27 cellular contexts compared by ENCODE assay signal in genomic region chr4:181193162-181193930, GRCh38.
"Had no signal": no experiment of that assay in that cellular context is flagged by ENCODE, and none has a peak within 500 bp of the region (broad histone marks: within the 10 kb centered on the region; RNA-seq: fewer than 3 reads in every experiment).

No MANE protein-coding gene starts in this region.

- H3K9me3 ChIP-seq: esophagus muscularis mucosa, heart right ventricle, left lung, mucosa of descending colon, pancreas, prostate gland, tibial nerve had no signal

- H3K36me3 Mint-ChIP-seq: activated naive CD4-positive, alpha-beta T cell treated with anti-CD3 and anti-CD28 coated beads, Interleukin-2, amount 50 U/mL, for 72 hours; natural killer cell treated with Interleukin-12 subunit alpha and Interleukin-12 subunit beta and Interleukin-15 and Interleukin-18, amount 100 ng/mL, for 72 hours had no signal

- H3K4me1 ChIP-seq: esophagus muscularis mucosa, heart right ventricle, left lung, pancreas, prostate gland had no signal

- ATAC-seq: activated CD4-positive, alpha-beta T cell treated with anti-CD3 and anti-CD28 coated beads for 36 hours; activated naive CD4-positive, alpha-beta T cell treated with anti-CD3 and anti-CD28 coated beads, Interleukin-2, amount 50 U/mL, for 72 hours; activated T-cell treated with anti-CD3 and anti-CD28 coated beads, Interleukin-2, amount 50 U/mL, for 72 hours; heart right ventricle; left lung; mucosa of descending colon; natural killer cell treated with Interleukin-12 subunit alpha and Interleukin-12 subunit beta and Interleukin-15 and Interleukin-18, amount 100 ng/mL, for 72 hours; pancreas had no signal

- H3K27me3 ChIP-seq: brain microvascular endothelial cell, esophagus muscularis mucosa, heart right ventricle, left lung, pancreas, tibial nerve had no signal

- H3K36me3 ChIP-seq: brain microvascular endothelial cell, esophagus muscularis mucosa, heart right ventricle, left lung, pancreas, prostate gland, tibial nerve had no signal

- H3K27me3 Mint-ChIP-seq: natural killer cell treated with Interleukin-12 subunit alpha and Interleukin-12 subunit beta and Interleukin-15 and Interleukin-18, amount 100 ng/mL, for 72 hours had no signal

- H3K9me3 Mint-ChIP-seq: natural killer cell treated with Interleukin-12 subunit alpha and Interleukin-12 subunit beta and Interleukin-15 and Interleukin-18, amount 100 ng/mL, for 72 hours; T-helper 2 cell treated with Interferon-gamma antibody and Interleukin-4, amounts not matched to agents 5 μg/mL and 100 μg/mL, for 36 hours had no signal

- DNase-seq: activated CD4-positive, alpha-beta T cell treated with anti-CD3 and anti-CD28 coated beads for 36 hours; activated CD4-positive, alpha-beta T cell treated with anti-CD3 and anti-CD28 coated beads, Interleukin-2, amount 50 U/mL, for 4 hours; activated CD4-positive, CD25-positive, alpha-beta regulatory T cell; activated naive CD4-positive, alpha-beta T cell; activated T-cell treated with anti-CD3 and anti-CD28 coated beads for 4 hours; activated T-cell treated with anti-CD3 and anti-CD28 coated beads, Interleukin-2, amount 50 U/mL, for 72 hours; anterior cingulate cortex; brain microvascular endothelial cell; foreskin melanocyte; heart right ventricle; kidney glomerular epithelial cell; left lung; mucosa of descending colon; nucleus accumbens; pancreas; stimulated activated CD4-positive, alpha-beta T cell treated with anti-CD3 and anti-CD28 coated beads, Interleukin-15, amount 100 ng/mL, for 24 hours; stimulated activated CD4-positive, alpha-beta T cell treated with anti-CD3 and anti-CD28 coated beads, Interleukin-2, amount 100 ng/mL, for 24 hours; stimulated activated naive CD4-positive, alpha-beta T cell; T-helper 1 cell had no signal

- H3K4me3 ChIP-seq: esophagus muscularis mucosa, heart right ventricle, left lung, lung, mucosa of descending colon, pancreas, prostate gland, smooth muscle cell, tibial nerve had no signal

- H3K4me3 Mint-ChIP-seq: activated CD4-positive, alpha-beta T cell treated with anti-CD3 and anti-CD28 coated beads for 36 hours; activated T-cell treated with anti-CD3 and anti-CD28 coated beads, Interleukin-2, amount 50 U/mL, for 72 hours; natural killer cell treated with Interleukin-12 subunit alpha and Interleukin-12 subunit beta and Interleukin-15 and Interleukin-18, amount 100 ng/mL, for 72 hours; T-helper 2 cell treated with Interferon-gamma antibody and Interleukin-4, amounts not matched to agents 5 μg/mL and 100 μg/mL, for 36 hours had no signal

- H3K27ac ChIP-seq: brain microvascular endothelial cell, esophagus muscularis mucosa, heart right ventricle, left lung, pancreas, prostate gland had no signal

- H3K27ac Mint-ChIP-seq: activated CD4-positive, alpha-beta T cell treated with anti-CD3 and anti-CD28 coated beads for 36 hours; activated naive CD4-positive, alpha-beta T cell treated with anti-CD3 and anti-CD28 coated beads, Interleukin-2, amount 50 U/mL, for 72 hours; activated T-cell treated with anti-CD3 and anti-CD28 coated beads, Interleukin-2, amount 50 U/mL, for 72 hours; natural killer cell treated with Interleukin-12 subunit alpha and Interleukin-12 subunit beta and Interleukin-15 and Interleukin-18, amount 100 ng/mL, for 72 hours; T-helper 2 cell treated with Interferon-gamma antibody and Interleukin-4, amounts not matched to agents 5 μg/mL and 100 μg/mL, for 36 hours had no signal

- H3K4me1 Mint-ChIP-seq: activated CD4-positive, alpha-beta T cell treated with anti-CD3 and anti-CD28 coated beads for 36 hours had no signal
